12 cellular contexts compared by ENCODE assay signal in the genomic region with DNA sequence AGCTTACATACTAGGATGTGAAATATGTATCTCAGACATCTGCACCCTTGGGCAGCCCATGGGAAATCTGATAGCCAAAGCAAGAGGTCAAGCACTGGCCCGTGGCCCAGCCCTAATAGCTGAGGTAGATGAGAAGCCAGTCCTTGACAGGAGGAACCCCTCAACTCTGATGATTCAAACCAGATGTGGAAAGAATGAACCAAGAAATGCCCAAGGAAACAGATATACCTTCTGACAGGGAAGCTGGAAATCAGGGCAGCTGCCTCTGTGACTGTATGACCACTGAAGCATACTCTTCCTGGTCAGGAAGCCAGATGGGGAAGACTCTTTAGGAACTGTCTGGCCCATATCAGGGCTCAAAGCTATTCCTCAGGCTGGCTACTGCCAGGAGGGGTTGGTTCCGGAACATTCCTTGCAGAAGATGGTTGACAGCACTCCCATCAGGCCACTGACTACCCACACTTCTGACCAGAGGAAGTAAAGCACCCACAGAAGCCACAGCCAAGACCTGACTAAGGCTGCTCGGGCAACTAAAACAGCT.
DNase-seq lines count a peak whose midpoint lies in the region; ATAC-seq and TF ChIP-seq lines count a peak whose summit lies in the region.
"Had no signal": no experiment of that assay in that cellular context is flagged by ENCODE, and none has a peak within 500 bp of the region (broad histone marks: within the 10 kb centered on the region; RNA-seq: fewer than 3 reads in every experiment).

No MANE protein-coding gene starts in this region.

- H3K27ac ChIP-seq in breast epithelium: peak overlapping the region in 1 of 2 donors; percentile 69
- H3K27ac ChIP-seq in lung (ENCODE audit: low read depth in 1 of 2, low read length in 1 of 2): no peak overlapping the region
- peak overlapping the region; percentile 46 for H3K27ac ChIP-seq in vagina
- H3K27ac ChIP-seq: A549 had no signal

- intact Hi-C loops in MCF 10A (cut with micrococcal nuclease): no loop called here
- intact Hi-C loops in breast epithelium (cut with DNase I; ENCODE audit: low total_unique reads): no loop called here
- intact Hi-C loops in vagina (cut with DNase I): no loop called here

- H3K36me3 ChIP-seq in breast epithelium: no peaks in the 10 kb centered on the region
- peaks cover 0 to 26% of the 10 kb centered on the region in 2 donors for H3K36me3 ChIP-seq in lung (ENCODE audit: control insufficient read depth in 2 of 2, insufficient read depth in 2 of 2, low read length in 2 of 2)
- peaks cover 0 to 55% of the 10 kb centered on the region in 2 donors for H3K36me3 ChIP-seq in vagina

- H3K9me3 ChIP-seq in breast epithelium: no peaks in the 10 kb centered on the region
- no peaks in the 10 kb centered on the region for H3K9me3 ChIP-seq in lung (ENCODE audit: control insufficient read depth in 2 of 2, insufficient read depth in 1 of 2, low read length in 1 of 2)
- no peaks in the 10 kb centered on the region for H3K9me3 ChIP-seq in vagina
- H3K9me3 ChIP-seq: A549 had no signal

- H3K4me3 ChIP-seq in breast epithelium (no peak overlapping the region), lung (no peak overlapping the region), vagina (no peak overlapping the region)
- H3K4me3 ChIP-seq: A549 had no signal

- H3K4me3 Mint-ChIP-seq in MCF 10A (ENCODE audit: unreplicated experiment): no peak overlapping the region
- H3K4me3 Mint-ChIP-seq: natural killer cell had no signal

- H3K4me1 ChIP-seq in breast epithelium: no peaks in the 10 kb centered on the region
- H3K4me1 ChIP-seq in lung (ENCODE audit: control insufficient read depth in 2 of 2, insufficient read depth in 2 of 2, low read length in 2 of 2): peaks cover 2 to 4% of the 10 kb centered on the region in 2 donors
- peaks cover 13% of the 10 kb centered on the region for H3K4me1 ChIP-seq in vagina
- H3K4me1 ChIP-seq: A549 had no signal

- no peak for DNase-seq in MCF 10A (ENCODE audit: unreplicated experiment)
- DNase-seq in breast epithelium (ENCODE audit: low spot score in 2 of 2): no peak
- DNase-seq in astrocyte of the hippocampus (ENCODE audit: low read depth, low spot score): peak; percentile 93
- no peak for DNase-seq in lung (ENCODE audit: low spot score)
- DNase-seq in vagina (ENCODE audit: extremely low spot score in 2 of 2): no peak
- no peak for DNase-seq in foreskin melanocyte
- no peak for DNase-seq in SW 1271 (lab: John Stamatoyannopoulos, UW)
- no peak for DNase-seq in DMS79 treated with DMSO at 0.1 percent for 48 hours (lab: John Stamatoyannopoulos, UW)
- DNase-seq: natural killer cell, NCI-H1092 treated with DMSO at 0.1 percent for 48 hours, SHP77 had no signal

- H3K27me3 ChIP-seq in breast epithelium (no peaks in the 10 kb centered on the region), lung (ENCODE audit: control insufficient read depth, insufficient read depth) (no peaks in the 10 kb centered on the region), vagina (no peaks in the 10 kb centered on the region)

- TF ChIP-seq CTCF in MCF 10A (IDR thresholded peaks at IDR 0.05; ENCODE audit: unreplicated experiment) (no peak), breast epithelium (IDR thresholded peaks at IDR 0.05) (no peak), lung (IDR thresholded peaks at IDR 0.05; ENCODE audit: control extremely low read depth, extremely low read depth) (no peak), vagina (IDR thresholded peaks at IDR 0.05) (no peak)

- no TSS peak for BruUV-seq in MCF 10A (replicated peaks; lab: Mats Ljungman, UMichigan)

- peaks cover 59% of the 10 kb centered on the region for H3K36me3 Mint-ChIP-seq in MCF 10A (ENCODE audit: insufficient read depth, unreplicated experiment)

- H3K27ac Mint-ChIP-seq in MCF 10A (ENCODE audit: low read depth, unreplicated experiment): peak overlapping the region; percentile 43
- H3K27ac Mint-ChIP-seq: natural killer cell had no signal

- H3K4me1 Mint-ChIP-seq in MCF 10A (ENCODE audit: insufficient read depth, unreplicated experiment): no peaks in the 10 kb centered on the region

- no peak for TF ChIP-seq POLR2A in breast epithelium (IDR thresholded peaks at IDR 0.05)
- no peak for TF ChIP-seq POLR2A in vagina (IDR thresholded peaks at IDR 0.05)

- ATAC-seq in lung (ENCODE audit: insufficient read depth, low FRiP score): peak; percentile 15
- ATAC-seq: A549, natural killer cell had no signal

- H3K9me3 Mint-ChIP-seq in MCF 10A (ENCODE audit: unreplicated experiment): no peaks in the 10 kb centered on the region
- H3K9me3 Mint-ChIP-seq: natural killer cell had no signal

- no peaks in the 10 kb centered on the region for H3K27me3 Mint-ChIP-seq in MCF 10A (ENCODE audit: insufficient read depth, unreplicated experiment)

- POLR2A ChIA-PET in MCF 10A (lab: Yijun Ruan, JAX): interaction anchor here (1.3 kb wide), 1 partner anchor 14 kb away, joined by 4 read pairs; no protein-coding TSS in a partner anchor

- CTCF ChIA-PET in MCF 10A (lab: Yijun Ruan, JAX): interaction anchor here (0.6 to 3.0 kb wide), 2 partner anchors 29 to 1755 kb away, joined by 3 to 7 read pairs; no protein-coding TSS in a partner anchor

- WGBS in lung, 2 donors: 52 to 64% methylated on average over 3 of the region's 3 CpGs
